In the genomic region with DNA sequence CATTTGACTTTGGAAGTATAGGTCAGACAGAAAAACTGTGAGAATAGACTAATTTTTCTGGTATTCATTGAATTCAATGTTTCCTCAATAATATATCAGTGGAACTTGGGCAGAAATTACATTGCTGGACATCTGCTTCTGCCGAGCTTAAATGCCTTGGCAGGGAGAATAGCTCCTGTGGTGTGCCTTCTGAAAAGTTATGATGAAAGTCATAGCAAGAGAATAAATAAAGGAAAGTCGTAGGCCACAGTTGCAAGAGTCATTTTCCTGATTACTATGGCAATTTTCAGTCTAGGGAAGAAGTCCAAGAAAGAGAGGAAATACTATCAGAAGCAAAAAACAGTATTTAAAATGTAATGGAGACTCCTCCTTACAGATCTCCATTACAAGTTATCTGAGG, we compare ENCODE assay signal across 36 cellular contexts.
"Had no signal": no experiment of that assay in that cellular context is flagged by ENCODE, and none has a peak within 500 bp of the region (broad histone marks: within the 10 kb centered on the region; RNA-seq: fewer than 3 reads in every experiment).

No MANE protein-coding gene starts in this region.

- H3K27ac Mint-ChIP-seq: activated B cell treated with CpG ODN at 0.5 μM for 24 hours; activated CD4-positive, alpha-beta memory T cell treated with anti-CD3 and anti-CD28 coated beads for 36 hours; activated CD4-positive, alpha-beta T cell treated with anti-CD3 and anti-CD28 coated beads, Interleukin-2, amount 10 ng/mL, durations not matched to agents 24 days and 14 days; activated CD8-positive, alpha-beta T cell treated with anti-CD3 and anti-CD28 coated beads for 36 hours; activated naive CD4-positive, alpha-beta T cell treated with anti-CD3 and anti-CD28 coated beads for 36 hours; activated naive CD4-positive, alpha-beta T cell treated with anti-CD3 and anti-CD28 coated beads, Interleukin-2, amount 50 U/mL, for 72 hours; activated naive CD8-positive, alpha-beta T cell treated with anti-CD3 and anti-CD28 coated beads for 36 hours; activated T-cell treated with anti-CD3 and anti-CD28 coated beads, Interleukin-2, amount 50 U/mL, for 72 hours; activated T-helper 1 cell treated with anti-CD3 and anti-CD28 coated beads, Interleukin-12 subunit alpha, Interleukin-12 subunit beta, Interleukin-2, Interleukin-4 antibody, amounts not matched to agents 30 ng/mL and 10 ng/mL and 1 ng/mL, durations not matched to agents 14 hours and 24 hours and 36 hours; activated T-helper 17 cell treated with anti-CD3 and anti-CD28 coated beads, Interleukin-2, amount 50 U/mL, for 72 hours; T-helper 1 cell treated with Interleukin-12 subunit alpha and Interleukin-12 subunit beta and Interleukin-4 antibody, amounts not matched to agents 30 μg/mL and 1 μg/mL, for 36 hours; T-helper 2 cell treated with Interferon-gamma antibody and Interleukin-4, amounts not matched to agents 5 μg/mL and 100 μg/mL, for 36 hours had no signal

- H3K9me3 Mint-ChIP-seq: activated T-helper 1 cell treated with anti-CD3 and anti-CD28 coated beads, Interleukin-12 subunit alpha, Interleukin-12 subunit beta, Interleukin-2, Interleukin-4 antibody, amounts not matched to agents 30 ng/mL and 10 ng/mL and 1 ng/mL, durations not matched to agents 14 hours and 24 hours and 36 hours had no signal

- H3K4me3 Mint-ChIP-seq: activated B cell treated with CpG ODN at 0.5 μM for 24 hours; activated CD4-positive, alpha-beta memory T cell treated with anti-CD3 and anti-CD28 coated beads for 36 hours; activated CD4-positive, alpha-beta T cell treated with anti-CD3 and anti-CD28 coated beads, Interleukin-2, amount 10 ng/mL, durations not matched to agents 24 days and 14 days; activated CD8-positive, alpha-beta T cell treated with anti-CD3 and anti-CD28 coated beads for 36 hours; activated naive CD4-positive, alpha-beta T cell treated with anti-CD3 and anti-CD28 coated beads for 36 hours; activated naive CD8-positive, alpha-beta T cell treated with anti-CD3 and anti-CD28 coated beads for 36 hours; activated T-cell treated with anti-CD3 and anti-CD28 coated beads, Interleukin-2, amount 50 U/mL, for 4 hours; activated T-cell treated with anti-CD3 and anti-CD28 coated beads, Interleukin-2, amount 50 U/mL, for 72 hours; activated T-helper 1 cell treated with anti-CD3 and anti-CD28 coated beads, Interleukin-12 subunit alpha, Interleukin-12 subunit beta, Interleukin-2, Interleukin-4 antibody, amounts not matched to agents 30 ng/mL and 10 ng/mL and 1 ng/mL, durations not matched to agents 14 hours and 24 hours and 36 hours; activated T-helper 17 cell treated with anti-CD3 and anti-CD28 coated beads, Interleukin-2, amount 50 U/mL, for 72 hours; central memory CD8-positive, alpha-beta T cell; T-helper 1 cell treated with Interleukin-12 subunit alpha and Interleukin-12 subunit beta and Interleukin-4 antibody, amounts not matched to agents 30 μg/mL and 1 μg/mL, for 36 hours; T-helper 2 cell treated with Interferon-gamma antibody and Interleukin-4, amounts not matched to agents 5 μg/mL and 100 μg/mL, for 36 hours had no signal

- DNase-seq: activated B cell treated with CpG ODN at 0.5 μM for 24 hours; activated CD4-positive, alpha-beta memory T cell treated with anti-CD3 and anti-CD28 coated beads for 36 hours; activated CD4-positive, alpha-beta T cell treated with anti-CD3 and anti-CD28 coated beads for 4 hours; activated CD4-positive, alpha-beta T cell treated with anti-CD3 and anti-CD28 coated beads, Interleukin-2, amount 10 ng/mL, durations not matched to agents 24 days and 14 days; activated CD4-positive, alpha-beta T cell treated with anti-CD3 and anti-CD28 coated beads, Interleukin-2, amount 50 U/mL, for 1 hour; activated CD4-positive, alpha-beta T cell treated with anti-CD3 and anti-CD28 coated beads, Interleukin-2, amount 50 U/mL, for 4 hours; activated CD4-positive, CD25-positive, alpha-beta regulatory T cell treated with anti-CD3 and anti-CD28 coated beads, Interleukin-2, amount 50 U/mL, for 72 hours; activated CD8-positive, alpha-beta memory T cell treated with anti-CD3 and anti-CD28 coated beads, Interleukin-2, amount 50 U/mL, for 4 hours; activated CD8-positive, alpha-beta T cell treated with anti-CD3 and anti-CD28 coated beads for 36 hours; activated effector memory CD4-positive, alpha-beta T cell treated with anti-CD3 and anti-CD28 coated beads, Interleukin-2, amount 50 U/mL, for 16 hours; activated gamma-delta T cell treated with Interleukin-2 at 50 U/mL for 16 hours; activated naive CD4-positive, alpha-beta T cell; activated naive CD4-positive, alpha-beta T cell treated with anti-CD3 and anti-CD28 coated beads for 36 hours; activated naive CD4-positive, alpha-beta T cell treated with anti-CD3 and anti-CD28 coated beads, Interleukin-2, amount 50 U/mL, for 16 hours; activated naive CD8-positive, alpha-beta T cell treated with anti-CD3 and anti-CD28 coated beads for 36 hours; activated T-cell treated with anti-CD3 and anti-CD28 coated beads for 4 hours; activated T-cell treated with anti-CD3 and anti-CD28 coated beads, Interleukin-2, amount 50 U/mL, for 1 hour; activated T-cell treated with anti-CD3 and anti-CD28 coated beads, Interleukin-2, amount 50 U/mL, for 4 hours; activated T-cell treated with anti-CD3 and anti-CD28 coated beads, Interleukin-2, amount 50 U/mL, for 72 hours; adrenal gland; amniotic stem cell; aorta; caudate nucleus; SW 1271; T-helper 1 cell; T-helper 2 cell; T-helper 9 cell had no signal

- H3K36me3 Mint-ChIP-seq: activated CD4-positive, alpha-beta memory T cell treated with anti-CD3 and anti-CD28 coated beads for 36 hours; activated naive CD4-positive, alpha-beta T cell treated with anti-CD3 and anti-CD28 coated beads, Interleukin-2, amount 50 U/mL, for 72 hours; activated naive CD8-positive, alpha-beta T cell treated with anti-CD3 and anti-CD28 coated beads for 36 hours; brain had no signal

- H3K27ac ChIP-seq: adrenal gland, cardiac muscle cell, VCaP had no signal

- H3K27me3 Mint-ChIP-seq: activated B cell treated with CpG ODN at 0.5 μM for 24 hours; activated CD4-positive, alpha-beta memory T cell treated with anti-CD3 and anti-CD28 coated beads for 36 hours; activated CD4-positive, alpha-beta T cell treated with anti-CD3 and anti-CD28 coated beads, Interleukin-2, amount 10 ng/mL, durations not matched to agents 24 days and 14 days; activated CD8-positive, alpha-beta T cell treated with anti-CD3 and anti-CD28 coated beads for 36 hours; activated naive CD8-positive, alpha-beta T cell treated with anti-CD3 and anti-CD28 coated beads for 36 hours; activated T-helper 17 cell treated with anti-CD3 and anti-CD28 coated beads, Interleukin-2, amount 50 U/mL, for 72 hours; brain; central memory CD8-positive, alpha-beta T cell had no signal

- H3K4me1 Mint-ChIP-seq: activated B cell treated with CpG ODN at 0.5 μM for 24 hours; activated CD4-positive, alpha-beta T cell treated with anti-CD3 and anti-CD28 coated beads, Interleukin-2, amount 10 ng/mL, durations not matched to agents 24 days and 14 days; activated naive CD8-positive, alpha-beta T cell treated with anti-CD3 and anti-CD28 coated beads for 36 hours; activated T-helper 17 cell treated with anti-CD3 and anti-CD28 coated beads, Interleukin-2, amount 50 U/mL, for 72 hours; central memory CD8-positive, alpha-beta T cell had no signal

- H3K36me3 ChIP-seq: adrenal gland, cardiac muscle cell had no signal

- H3K27me3 ChIP-seq: adrenal gland, cardiac muscle cell had no signal

- ATAC-seq: activated CD8-positive, alpha-beta T cell treated with anti-CD3 and anti-CD28 coated beads for 36 hours; activated naive CD4-positive, alpha-beta T cell treated with anti-CD3 and anti-CD28 coated beads, Interleukin-2, amount 50 U/mL, for 72 hours; activated T-cell treated with anti-CD3 and anti-CD28 coated beads, Interleukin-2, amount 50 U/mL, for 4 hours; activated T-cell treated with anti-CD3 and anti-CD28 coated beads, Interleukin-2, amount 50 U/mL, for 72 hours; activated T-helper 17 cell treated with anti-CD3 and anti-CD28 coated beads, Interleukin-2, amount 50 U/mL, for 72 hours had no signal

- H3K4me1 ChIP-seq: adrenal gland had no signal

- H3K4me3 ChIP-seq: adrenal gland, cardiac muscle cell had no signal

- H3K9me3 ChIP-seq: adrenal gland had no signal
